In the genomic region with DNA sequence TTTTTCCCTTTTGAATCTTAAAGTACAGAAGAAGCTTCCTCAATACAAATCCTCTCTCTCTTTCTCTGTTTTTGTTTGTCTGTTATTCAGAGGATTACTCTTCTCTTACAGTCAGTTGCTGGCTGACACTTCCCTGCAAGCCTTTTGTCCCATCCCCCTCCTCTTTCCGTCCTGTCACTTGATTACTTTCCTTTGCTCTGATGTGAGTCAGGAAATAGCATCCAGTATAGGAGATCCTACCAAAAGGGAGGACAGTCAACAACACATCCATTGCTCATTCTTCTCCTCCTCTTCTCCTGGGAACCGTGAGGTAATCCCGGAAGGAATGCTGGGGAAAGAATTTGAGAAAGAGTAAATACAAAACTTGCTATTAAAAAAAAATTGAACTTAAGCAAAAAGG, we compare ENCODE assay signal across 13 cellular contexts.
DNase-seq lines count a peak whose midpoint lies in the region; ATAC-seq and TF ChIP-seq lines count a peak whose summit lies in the region.
"Had no signal": no experiment of that assay in that cellular context is flagged by ENCODE, and none has a peak within 500 bp of the region (broad histone marks: within the 10 kb centered on the region; RNA-seq: fewer than 3 reads in every experiment).

No MANE protein-coding gene starts in this region.

- H3K4me3 Mint-ChIP-seq in HFFc6: peak overlapping the region; percentile 48
- H3K4me3 Mint-ChIP-seq: activated CD4-positive, alpha-beta memory T cell treated with anti-CD3 and anti-CD28 coated beads, Interleukin-2, amount 10 ng/mL, durations not matched to agents 7 days and 5 days; dendritic cell treated with granulocyte-macrophage colony-stimulating factor and Interleukin-4, amounts not matched to agents 40 ng/mL and 50 ng/mL, for 4 days; naive B cell had no signal

- no peak overlapping the region for H3K4me3 ChIP-seq in iPS DF 6.9 (ENCODE audit: low read length)

- no peak for TF ChIP-seq CTCF in HFFc6 (IDR thresholded peaks at IDR 0.05)

- H3K9me3 ChIP-seq in iPS DF 6.9 (ENCODE audit: control insufficient read depth, insufficient read depth, low read length): no peaks in the 10 kb centered on the region

- intact Hi-C loops in left ventricle myocardium superior (cut with micrococcal nuclease): no loop called here

- H3K27me3 ChIP-seq in iPS DF 6.9 (ENCODE audit: control insufficient read depth, insufficient read depth, low read length): no peaks in the 10 kb centered on the region

- no peaks in the 10 kb centered on the region for H3K4me1 ChIP-seq in iPS DF 6.9 (ENCODE audit: control insufficient read depth, insufficient read depth, low read length)

- peaks cover 31% of the 10 kb centered on the region for H3K4me1 Mint-ChIP-seq in HFFc6 (ENCODE audit: low read depth)
- H3K4me1 Mint-ChIP-seq: activated CD4-positive, alpha-beta memory T cell treated with anti-CD3 and anti-CD28 coated beads, Interleukin-2, amount 10 ng/mL, durations not matched to agents 7 days and 5 days; naive B cell had no signal

- WGBS in iPS DF 6.9 (ENCODE audit: insufficient coverage, insufficient read length): no CpG with 5 or more reads among the region's 3 CpGs

- peak overlapping the region; percentile 40 for H3K27ac Mint-ChIP-seq in HFFc6
- H3K27ac Mint-ChIP-seq: activated CD4-positive, alpha-beta memory T cell treated with anti-CD3 and anti-CD28 coated beads, Interleukin-2, amount 10 ng/mL, durations not matched to agents 7 days and 5 days; dendritic cell treated with granulocyte-macrophage colony-stimulating factor and Interleukin-4, amounts not matched to agents 40 ng/mL and 50 ng/mL, for 4 days; naive B cell had no signal

- no peak overlapping the region for H3K27ac ChIP-seq in iPS DF 6.9 (ENCODE audit: low read length)

- H3K9me3 Mint-ChIP-seq in HFFc6: no peaks in the 10 kb centered on the region
- H3K9me3 Mint-ChIP-seq: activated CD4-positive, alpha-beta memory T cell treated with anti-CD3 and anti-CD28 coated beads, Interleukin-2, amount 10 ng/mL, durations not matched to agents 7 days and 5 days; dendritic cell treated with granulocyte-macrophage colony-stimulating factor and Interleukin-4, amounts not matched to agents 40 ng/mL and 50 ng/mL, for 4 days had no signal

- no peaks in the 10 kb centered on the region for H3K36me3 Mint-ChIP-seq in HFFc6 (ENCODE audit: low read depth)
- H3K36me3 Mint-ChIP-seq: naive B cell had no signal

- H3K27me3 Mint-ChIP-seq in HFFc6 (ENCODE audit: insufficient read depth): no peaks in the 10 kb centered on the region
- H3K27me3 Mint-ChIP-seq: activated CD4-positive, alpha-beta memory T cell treated with anti-CD3 and anti-CD28 coated beads, Interleukin-2, amount 10 ng/mL, durations not matched to agents 7 days and 5 days; dendritic cell treated with granulocyte-macrophage colony-stimulating factor and Interleukin-4, amounts not matched to agents 40 ng/mL and 50 ng/mL, for 4 days had no signal

- no peaks in the 10 kb centered on the region for H3K36me3 ChIP-seq in iPS DF 6.9 (ENCODE audit: control insufficient read depth, insufficient read depth, low read length)

- DNase-seq in HFFc6: peak; percentile 30
- DNase-seq in amniotic epithelial cell (ENCODE audit: low read depth): peak; percentile 60
- peak; percentile 16 for DNase-seq in iPS DF 6.9 (ENCODE audit: low read depth, low spot score)
- DNase-seq in stromal cell of bone marrow (ENCODE audit: low read depth): peak; percentile 30
- DNase-seq in left ventricle myocardium superior: no peak
- no peak for DNase-seq in SW480 (ENCODE audit: low spot score)
- DNase-seq: activated CD4-positive, alpha-beta memory T cell treated with anti-CD3 and anti-CD28 coated beads, Interleukin-2, amount 10 ng/mL, durations not matched to agents 7 days and 5 days; activated naive CD4-positive, alpha-beta T cell; naive B cell; NCI-H1105 treated with DMSO at 0.1 percent for 48 hours; T-helper 1 cell had no signal

- ATAC-seq in left ventricle myocardium superior (no peak), HG03135 (IDR thresholded peaks at IDR 0.05; ENCODE audit: unreplicated experiment) (no peak)

Comparison
In these comparisons a context has a peak if more than half of its experiments do, and no peak if none do; other contexts are left out.
1. DNase-seq: peak in HFFc6 (single experiment), amniotic epithelial cell (single experiment), iPS DF 6.9 (single experiment) and stromal cell of bone marrow (single experiment); none in left ventricle myocardium superior (single experiment) and SW480 (single experiment).